ENCODE assay signal across 16 cellular contexts in the genomic region with DNA sequence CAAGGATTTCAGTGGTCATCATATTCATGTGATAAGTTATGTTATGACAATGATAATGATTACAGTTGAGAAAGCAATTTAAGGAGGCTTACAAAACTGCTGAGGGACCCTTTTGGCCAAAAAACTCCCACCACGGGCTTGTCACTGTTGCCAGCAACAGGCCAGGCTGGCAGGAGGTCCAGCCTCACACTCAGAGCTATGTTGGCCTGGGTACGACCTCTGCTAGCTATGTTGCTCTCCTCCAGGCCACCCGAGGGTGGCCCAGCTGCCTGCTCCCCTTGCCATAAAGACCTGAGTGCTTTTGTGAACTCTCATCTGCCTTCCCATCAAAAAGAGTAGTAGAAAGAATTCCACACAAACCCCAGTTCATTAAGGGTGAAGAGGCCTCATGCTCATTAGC. TPM values are rescaled to one million over a fixed set of nuclear protein-coding genes. Genes with fewer than 3 reads are reported as not detected.
DNase-seq lines count a peak whose midpoint lies in the region; ATAC-seq and TF ChIP-seq lines count a peak whose summit lies in the region.
"Had no signal": no experiment of that assay in that cellular context is flagged by ENCODE, and none has a peak within 500 bp of the region (broad histone marks: within the 10 kb centered on the region; RNA-seq: fewer than 3 reads in every experiment).

No MANE protein-coding gene starts in this region.

- no peak overlapping the region for H2BK12ac ChIP-seq in trophoblast cell (ENCODE audit: low read length)

- H4K20me1 ChIP-seq in mammary epithelial cell (ENCODE audit: insufficient read depth, low read length): no peaks in the 10 kb centered on the region

- no peak overlapping the region for H2BK5ac ChIP-seq in trophoblast cell (ENCODE audit: low read depth, low read length, poor library complexity)

- H3K9me3 Mint-ChIP-seq in osteocyte (ENCODE audit: unreplicated experiment): peaks cover 6% of the 10 kb centered on the region

- H3K4ac ChIP-seq in trophoblast cell (ENCODE audit: low read depth, low read length): peak overlapping the region; percentile 62

- in situ Hi-C loops in mammary epithelial cell (cut with MboI; ENCODE audit: low sequenced_read_pairs in 2 of 2) (no loop called here), brain microvascular endothelial cell (cut with HindIII; ENCODE audit: low pct_ligation_motif_present, low sequenced_read_pairs) (no loop called here)

- H2AFZ ChIP-seq in mammary epithelial cell (ENCODE audit: low read depth, low read length): no peak overlapping the region
- H2AFZ ChIP-seq in trophoblast cell (ENCODE audit: insufficient read depth, low read length, poor library complexity): no peak overlapping the region
- H2AFZ ChIP-seq: GM23248 had no signal

- 0% methylated on average over 2 of the region's 3 CpGs for WGBS in mammary epithelial cell (ENCODE audit: low coverage, missing lambda C conversion rate)
- WGBS in trophoblast cell (ENCODE audit: extremely low coverage, insufficient coverage, insufficient read length): no CpG with 5 or more reads among the region's 3 CpGs

- no peak overlapping the region for H4K12ac ChIP-seq in trophoblast cell (ENCODE audit: low read depth, low read length)

- H3K27me3 ChIP-seq in breast epithelium (no peaks in the 10 kb centered on the region), mammary epithelial cell (ENCODE audit: insufficient read depth, low read length) (no peaks in the 10 kb centered on the region), brain microvascular endothelial cell (replicated peaks) (no peaks in the 10 kb centered on the region), trophoblast cell (ENCODE audit: insufficient read depth, low read length) (no peaks in the 10 kb centered on the region)

- H3K36me3 ChIP-seq in breast epithelium: no peaks in the 10 kb centered on the region
- H3K36me3 ChIP-seq in mammary epithelial cell (ENCODE audit: insufficient read depth, low read length): peaks cover 1% of the 10 kb centered on the region
- peaks cover 4% of the 10 kb centered on the region for H3K36me3 ChIP-seq in brain microvascular endothelial cell (replicated peaks)
- H3K36me3 ChIP-seq in trophoblast cell (ENCODE audit: control insufficient read depth in 1 of 2, insufficient read depth in 2 of 2, low read length in 2 of 2): peaks cover 9 to 11% of the 10 kb centered on the region in 2 experiments

- H3K27ac ChIP-seq in breast epithelium (peak overlapping the region; percentile 11 to 26), mammary epithelial cell (ENCODE audit: insufficient read depth, low read depth, low read length) (no peak overlapping the region), brain microvascular endothelial cell (peak overlapping the region; percentile 27), trophoblast cell (ENCODE audit: low read depth, low read length) (peak overlapping the region; percentile 10)
- H3K27ac ChIP-seq: GM23248, HL-60 had no signal

- H4K91ac ChIP-seq in trophoblast cell (ENCODE audit: low read depth, low read length): no peak overlapping the region

- H3K9me3 ChIP-seq in breast epithelium (peaks cover 0 to 2% of the 10 kb centered on the region in 2 donors), mammary epithelial cell (replicated peaks; ENCODE audit: insufficient read depth, low read length) (peaks cover 5% of the 10 kb centered on the region), trophoblast cell (ENCODE audit: insufficient read depth, low read depth, low read length) (no peaks in the 10 kb centered on the region)

- H3K18ac ChIP-seq in trophoblast cell (ENCODE audit: low read length): no peak overlapping the region

- H3K4me3 Mint-ChIP-seq in osteocyte (ENCODE audit: unreplicated experiment): no peak overlapping the region
- H3K4me3 Mint-ChIP-seq: B cell; CD4-positive, alpha-beta T cell had no signal

- no peak overlapping the region for H2AK5ac ChIP-seq in trophoblast cell (ENCODE audit: low read length)

- no peak overlapping the region for H3K27ac Mint-ChIP-seq in osteocyte (ENCODE audit: unreplicated experiment)
- H3K27ac Mint-ChIP-seq: B cell; CD4-positive, alpha-beta T cell had no signal

- no peaks in the 10 kb centered on the region for H3K36me3 Mint-ChIP-seq in osteocyte (ENCODE audit: unreplicated experiment)

- no peaks in the 10 kb centered on the region for H3K79me1 ChIP-seq in trophoblast cell (ENCODE audit: low read length)

- CTCF ChIA-PET in mammary epithelial cell (lab: Charles Lee; ENCODE audit: low non-redundant PET): no interaction called here

- no peak overlapping the region for H3K14ac ChIP-seq in trophoblast cell (ENCODE audit: low read length)

- no peak overlapping the region for H4K8ac ChIP-seq in trophoblast cell (ENCODE audit: low read depth, low read length)

- TF ChIP-seq CTCF in breast epithelium (IDR thresholded peaks at IDR 0.05) (no peak), mammary epithelial cell (conservative IDR thresholded peaks at IDR 0.05 in 1 of 2, IDR thresholded peaks at IDR 0.05 in 1 of 2; ENCODE audit: extremely low read depth in 1 of 2, insufficient read depth in 1 of 2, low read depth in 1 of 2, low read length in 2 of 2) (no peak), brain microvascular endothelial cell (IDR thresholded peaks at IDR 0.05; ENCODE audit: low read depth, low read length, missing control alignments) (no peak), osteocyte (IDR thresholded peaks at IDR 0.05) (no peak)

- dilution Hi-C loops in mammary epithelial cell (cut with HindIII; ENCODE audit: low sequenced_read_pairs): no loop called here

- H3K9ac ChIP-seq in mammary epithelial cell (ENCODE audit: insufficient read depth, low read length): no peak overlapping the region
- H3K9ac ChIP-seq in trophoblast cell (ENCODE audit: low read length): no peak overlapping the region
- H3K9ac ChIP-seq: GM23248 had no signal

- no peaks in the 10 kb centered on the region for H3K27me3 Mint-ChIP-seq in osteocyte (ENCODE audit: unreplicated experiment)
- H3K27me3 Mint-ChIP-seq: CD4-positive, alpha-beta T cell had no signal

- TF ChIP-seq POLR2A in breast epithelium (IDR thresholded peaks at IDR 0.05): no peak

- DNase-seq in breast epithelium (ENCODE audit: low spot score in 2 of 2) (no peak), mammary epithelial cell (no peak), brain microvascular endothelial cell (no peak), trophoblast cell (no peak), NCI-H1417 (lab: John Stamatoyannopoulos, UW) (no peak), osteocyte (ENCODE audit: extremely low spot score, unreplicated experiment) (no peak)
- DNase-seq: 8988T; ACHN; C1 segment of cervical spinal cord; CD4-positive, alpha-beta T cell; DMS79; GM23248; H7 had no signal

- intact Hi-C loops in breast epithelium (cut with DNase I; ENCODE audit: low total_unique reads): no loop called here
- intact Hi-C loops in mammary epithelial cell (cut with micrococcal nuclease): no loop called here

- no peak for ATAC-seq in HG02759 (IDR thresholded peaks at IDR 0.05; ENCODE audit: unreplicated experiment)

- H3K23ac ChIP-seq in trophoblast cell (ENCODE audit: low read length): no peak overlapping the region

- H3K79me2 ChIP-seq in mammary epithelial cell (ENCODE audit: insufficient read depth, low read length) (peaks cover 58% of the 10 kb centered on the region), trophoblast cell (ENCODE audit: control insufficient read depth, insufficient read depth, low read length, poor library complexity) (peaks cover 9% of the 10 kb centered on the region)

- no peak overlapping the region for H3K4me2 ChIP-seq in mammary epithelial cell (ENCODE audit: insufficient read depth, low read depth, low read length)
- H3K4me2 ChIP-seq in trophoblast cell (ENCODE audit: low read length): no peak overlapping the region

- no TSS peak for BruUV-seq in mammary epithelial cell (replicated peaks; lab: Mats Ljungman, UMichigan)

- H3K4me1 ChIP-seq in breast epithelium: no peaks in the 10 kb centered on the region
- H3K4me1 ChIP-seq in mammary epithelial cell (ENCODE audit: insufficient read depth, low read length): peaks cover 20% of the 10 kb centered on the region
- peaks cover 0 to 1% of the 10 kb centered on the region in 2 experiments for H3K4me1 ChIP-seq in trophoblast cell (ENCODE audit: control insufficient read depth in 1 of 2, insufficient read depth in 2 of 2, low read length in 2 of 2)

- peaks cover 33% of the 10 kb centered on the region for H3K4me1 Mint-ChIP-seq in osteocyte (ENCODE audit: unreplicated experiment)
- H3K4me1 Mint-ChIP-seq: B cell had no signal

- no peak overlapping the region for H2BK120ac ChIP-seq in trophoblast cell (ENCODE audit: insufficient read depth, low read length, poor library complexity)

- H3K4me3 ChIP-seq in breast epithelium (no peak overlapping the region), mammary epithelial cell (replicated peaks in 1 of 3; ENCODE audit: insufficient read depth in 1 of 3, low read depth in 2 of 3, low read length in 3 of 3) (no peak overlapping the region), brain microvascular endothelial cell (ENCODE audit: low read depth, low read length) (no peak overlapping the region), trophoblast cell (ENCODE audit: low read depth, low read length) (no peak overlapping the region)
- H3K4me3 ChIP-seq: GM23248 had no signal

RNA-seq across cellular contexts. Expression of gene MID1, which starts 52.0 kb away (rescaled TPM):
- total RNA-seq in breast epithelium (10 to 100 TPM in 2 of 3 donors, 1 to 10 TPM in 1; 6.9 to 18.9 (median 10.8) TPM), mammary epithelial cell (10 to 100 TPM; 19.5 to 26.5 TPM), osteocyte (10.2 and 12.7 TPM in 2 replicates)
- polyA plus RNA-seq in mammary epithelial cell: 15.9 TPM
- 26.2 TPM for polyA minus RNA-seq in mammary epithelial cell
- 49.3 and 50.0 TPM in 2 replicates for polyA plus RNA-seq in trophoblast cell (2013)
